ENCODE assay signal across 11 cellular contexts in the genomic region with DNA sequence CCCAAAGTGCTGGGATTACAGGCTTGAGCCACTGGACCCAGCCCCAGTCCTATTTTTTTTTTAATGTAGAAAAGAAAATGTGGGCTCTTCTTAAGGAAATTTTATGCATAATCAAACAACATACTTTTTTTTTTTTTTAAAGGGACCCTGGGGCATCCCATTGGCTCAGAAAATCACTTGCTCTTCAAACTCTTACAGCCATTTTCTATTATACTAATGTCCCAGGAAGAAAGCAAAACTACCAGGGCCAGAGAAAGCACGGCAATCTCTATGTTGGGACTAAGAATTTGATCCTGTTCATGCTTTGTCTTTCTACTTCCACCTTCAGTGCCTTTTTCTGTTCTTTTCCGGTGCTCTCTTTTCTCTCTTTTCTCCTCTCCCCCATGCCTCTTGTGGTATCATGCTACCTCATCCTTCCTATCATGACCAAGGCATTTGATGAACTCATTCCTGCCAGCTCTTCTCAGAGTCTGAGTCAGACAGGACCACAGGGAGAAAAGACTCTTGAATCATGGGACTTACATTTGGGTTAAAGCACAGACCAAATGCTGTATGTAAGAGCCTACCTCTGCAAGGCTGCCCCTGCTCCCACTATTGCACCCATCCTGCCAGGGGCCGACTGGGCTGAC.
DNase-seq lines count a peak whose midpoint lies in the region; ATAC-seq lines count a peak whose summit lies in the region.
"Had no signal": no experiment of that assay in that cellular context is flagged by ENCODE, and none has a peak within 500 bp of the region (broad histone marks: within the 10 kb centered on the region; RNA-seq: fewer than 3 reads in every experiment).

No MANE protein-coding gene starts in this region.

- H3K9me3 Mint-ChIP-seq in activated naive CD4-positive, alpha-beta T cell treated with anti-CD3 and anti-CD28 coated beads for 36 hours = peaks cover 15% of the 10 kb centered on the region
- H3K9me3 Mint-ChIP-seq in stimulated activated naive CD8-positive, alpha-beta T cell treated with anti-CD3 and anti-CD28 coated beads, Interleukin-15, Interleukin-2, amounts not matched to agents 100 ng/mL and 50 ng/mL, for 24 hours = peaks cover 14% of the 10 kb centered on the region

- in situ Hi-C loops in SK-MEL-5 (cut with HindIII; ENCODE audit: low pct_unique_long_range_greater_than_20kb, low sequenced_read_pairs) = no loop called here

- ATAC-seq in HG02623 (IDR thresholded peaks at IDR 0.05; ENCODE audit: unreplicated experiment) = no peak

- peaks cover 2% of the 10 kb centered on the region for H3K36me3 Mint-ChIP-seq in activated naive CD4-positive, alpha-beta T cell treated with anti-CD3 and anti-CD28 coated beads for 36 hours (ENCODE audit: low read depth)
- H3K36me3 Mint-ChIP-seq in stimulated activated naive CD8-positive, alpha-beta T cell treated with anti-CD3 and anti-CD28 coated beads, Interleukin-15, Interleukin-2, amounts not matched to agents 100 ng/mL and 50 ng/mL, for 24 hours (ENCODE audit: low read depth) = no peaks in the 10 kb centered on the region
- H3K36me3 Mint-ChIP-seq: CD14-positive monocyte had no signal

- peak; percentile 12 for DNase-seq in activated naive CD4-positive, alpha-beta T cell treated with anti-CD3 and anti-CD28 coated beads for 36 hours
- no peak for DNase-seq in activated naive CD4-positive, alpha-beta T cell (lab: John Stamatoyannopoulos, UW)
- peak; percentile 25 for DNase-seq in SK-MEL-5 (ENCODE audit: low read depth, low spot score)
- peak; percentile 95 for DNase-seq in fibroblast of peridontal ligament (ENCODE audit: extremely low read depth)
- DNase-seq in occipital lobe (lab: John Stamatoyannopoulos, UW) = no peak
- DNase-seq in NCI-H510A (lab: John Stamatoyannopoulos, UW) = no peak
- DNase-seq: activated effector memory CD4-positive, alpha-beta T cell treated with Interleukin-2 at 50 U/mL for 16 hours had no signal

- H3K4me1 Mint-ChIP-seq in activated naive CD4-positive, alpha-beta T cell treated with anti-CD3 and anti-CD28 coated beads for 36 hours (ENCODE audit: low read depth) = peaks cover 3% of the 10 kb centered on the region
- peaks cover 4% of the 10 kb centered on the region for H3K4me1 Mint-ChIP-seq in stimulated activated naive CD8-positive, alpha-beta T cell treated with anti-CD3 and anti-CD28 coated beads, Interleukin-15, Interleukin-2, amounts not matched to agents 100 ng/mL and 50 ng/mL, for 24 hours (ENCODE audit: low read depth)
- H3K4me1 Mint-ChIP-seq: CD14-positive monocyte, nephron had no signal

- H3K27me3 Mint-ChIP-seq in activated naive CD4-positive, alpha-beta T cell treated with anti-CD3 and anti-CD28 coated beads for 36 hours (ENCODE audit: low read depth) = peaks cover 2% of the 10 kb centered on the region
- H3K27me3 Mint-ChIP-seq in stimulated activated naive CD8-positive, alpha-beta T cell treated with anti-CD3 and anti-CD28 coated beads, Interleukin-15, Interleukin-2, amounts not matched to agents 100 ng/mL and 50 ng/mL, for 24 hours = no peaks in the 10 kb centered on the region

- H3K4me3 Mint-ChIP-seq in activated naive CD4-positive, alpha-beta T cell treated with anti-CD3 and anti-CD28 coated beads for 36 hours = no peak overlapping the region
- H3K4me3 Mint-ChIP-seq in stimulated activated naive CD8-positive, alpha-beta T cell treated with anti-CD3 and anti-CD28 coated beads, Interleukin-15, Interleukin-2, amounts not matched to agents 100 ng/mL and 50 ng/mL, for 24 hours = no peak overlapping the region
- H3K4me3 Mint-ChIP-seq: CD14-positive monocyte, nephron had no signal

- intact Hi-C loops in activated naive CD4-positive, alpha-beta T cell treated with anti-CD3 and anti-CD28 coated beads for 36 hours (cut with micrococcal nuclease) = no loop called here

- H3K27ac Mint-ChIP-seq in activated naive CD4-positive, alpha-beta T cell treated with anti-CD3 and anti-CD28 coated beads for 36 hours = no peak overlapping the region
- peak overlapping the region; percentile 28 for H3K27ac Mint-ChIP-seq in stimulated activated naive CD8-positive, alpha-beta T cell treated with anti-CD3 and anti-CD28 coated beads, Interleukin-15, Interleukin-2, amounts not matched to agents 100 ng/mL and 50 ng/mL, for 24 hours
- H3K27ac Mint-ChIP-seq: CD14-positive monocyte, nephron had no signal

- CTCF ChIA-PET in activated naive CD4-positive, alpha-beta T cell treated with anti-CD3 and anti-CD28 coated beads for 36 hours (lab: Charles Lee) = no interaction called here

Comparison
In these comparisons a context has a peak if more than half of its experiments do, and no peak if none do; other contexts are left out.
1. DNase-seq: peak in activated naive CD4-positive, alpha-beta T cell treated with anti-CD3 and anti-CD28 coated beads for 36 hours (single experiment), SK-MEL-5 (single experiment) and fibroblast of peridontal ligament (single experiment); none in activated naive CD4-positive, alpha-beta T cell (0 of 4), occipital lobe (single experiment) and NCI-H510A (single experiment).